1 cellular context compared by ENCODE assay signal in genomic region chr20:2692036-2692885, GRCh38.
TF ChIP-seq lines count a peak whose summit lies in the region.

Gene EBF4 (plus strand): TSS chr20:2692780. CDS start chr20:2693646, 866 bp downstream.

TF ChIP-seq in HepG2, 621 proteins besides CTCF, POLR2A, EP300 and RAD21 (continued from another document and continues in another):
- TF ChIP-seq ZNF782 (CRISPR knock-in tag; IDR thresholded peaks at IDR 0.05; ENCODE audit: borderline replicate concordance) (peak; percentile 50; the same call in 1 of the 2 replicates), TMF1 (CRISPR knock-in tag; IDR thresholded peaks at IDR 0.05; ENCODE audit: low read depth) (peak; percentile 62; the same call in 1 of the 2 replicates), TEAD3 (CRISPR knock-in tag; optimal IDR thresholded peaks at IDR 0.05; ENCODE audit: borderline replicate concordance) (peak; percentile 60), BCL6 (CRISPR knock-in tag; IDR thresholded peaks at IDR 0.05) (no peak), NFYC (CRISPR knock-in tag; IDR thresholded peaks at IDR 0.05) (no peak), ZNF468 (CRISPR knock-in tag; IDR thresholded peaks at IDR 0.05) (peak; percentile 92), SAP130 (CRISPR knock-in tag; IDR thresholded peaks at IDR 0.05; ENCODE audit: low read depth) (no peak), NCOA5 (CRISPR knock-in tag; IDR thresholded peaks at IDR 0.05) (no peak), NONO (IDR thresholded peaks at IDR 0.05) (no peak), NONO (CRISPR knock-in tag; conservative IDR thresholded peaks at IDR 0.05) (no peak), RBM22 (optimal IDR thresholded peaks at IDR 0.05; ENCODE audit: low read length) (no peak), ZNF7 (CRISPR knock-in tag; IDR thresholded peaks at IDR 0.05) (no peak), E2F1 (CRISPR knock-in tag; IDR thresholded peaks at IDR 0.05) (0 out of 2 replicates have a peak, but pooled peaks have one; percentile 37), FOXP1 (IDR thresholded peaks at IDR 0.05) (no peak), FOXP1 (CRISPR knock-in tag; IDR thresholded peaks at IDR 0.05) (no peak), ZFP41 (CRISPR knock-in tag; IDR thresholded peaks at IDR 0.05; ENCODE audit: borderline replicate concordance) (no peak), ZFY (CRISPR knock-in tag; IDR thresholded peaks at IDR 0.05) (peak; percentile 74), IKZF5 (CRISPR knock-in tag; IDR thresholded peaks at IDR 0.05) (peak; percentile 49; the same call in 1 of the 2 replicates), ATF7-NPFF (CRISPR knock-in tag; IDR thresholded peaks at IDR 0.05; ENCODE audit: low read depth) (peak; percentile 87; the same call in 1 of the 2 replicates), ZNF703 (CRISPR knock-in tag; IDR thresholded peaks at IDR 0.05; ENCODE audit: borderline replicate concordance) (0 out of 2 replicates have a peak, but pooled peaks have one; percentile 76), JDP2 (CRISPR knock-in tag; IDR thresholded peaks at IDR 0.05; ENCODE audit: borderline replicate concordance) (peak; percentile 33; the same call in 1 of the 2 replicates), ZNF607 (CRISPR knock-in tag; IDR thresholded peaks at IDR 0.05; ENCODE audit: borderline replicate concordance) (peak; percentile 53; the same call in 1 of the 2 replicates), ZNF552 (CRISPR knock-in tag; IDR thresholded peaks at IDR 0.05; ENCODE audit: borderline replicate concordance) (peak; percentile 74; the same call in 1 of the 2 replicates), FOXO1 (CRISPR knock-in tag; IDR thresholded peaks at IDR 0.05) (0 out of 2 replicates have a peak, but pooled peaks have one; percentile 45), HHEX (CRISPR knock-in tag; IDR thresholded peaks at IDR 0.05) (no peak), BHLHE40 (IDR thresholded peaks at IDR 0.05; ENCODE audit: low read length) (no peak), ZSCAN20 (CRISPR knock-in tag; IDR thresholded peaks at IDR 0.05; ENCODE audit: borderline replicate concordance) (peak; percentile 77; the same call in 1 of the 2 replicates), ZBTB14 (CRISPR knock-in tag; IDR thresholded peaks at IDR 0.05) (peak; percentile 48; the same call in 1 of the 2 replicates), UBTF (CRISPR knock-in tag; IDR thresholded peaks at IDR 0.05) (peak; percentile 61), RXRA (CRISPR knock-in tag; IDR thresholded peaks at IDR 0.05) (peak; percentile 93), BORCS8-MEF2B (CRISPR knock-in tag; IDR thresholded peaks at IDR 0.05) (peak; percentile 94), ZBTB49 (CRISPR knock-in tag; IDR thresholded peaks at IDR 0.05; ENCODE audit: borderline replicate concordance) (no peak), MTF2 (CRISPR knock-in tag; IDR thresholded peaks at IDR 0.05; ENCODE audit: borderline replicate concordance) (no peak), ZNF296 (CRISPR knock-in tag; conservative IDR thresholded peaks at IDR 0.05) (no peak), ZBTB21 (CRISPR knock-in tag; IDR thresholded peaks at IDR 0.05) (peak; percentile 36; the same call in 1 of the 2 replicates), CREB3 (CRISPR knock-in tag; IDR thresholded peaks at IDR 0.05) (0 out of 2 replicates have a peak, but pooled peaks have one; percentile 66), USF2 (IDR thresholded peaks at IDR 0.05; ENCODE audit: low read depth, low read length) (no peak), USF2 (CRISPR knock-in tag; IDR thresholded peaks at IDR 0.05; ENCODE audit: borderline replicate concordance) (no peak), ZNF549 (CRISPR knock-in tag; IDR thresholded peaks at IDR 0.05) (no peak), ZNF503 (CRISPR knock-in tag; IDR thresholded peaks at IDR 0.05) (no peak), MAFK (conservative IDR thresholded peaks at IDR 0.05 in 1 of 2, IDR thresholded peaks at IDR 0.05 in 1 of 2; ENCODE audit: low read length in 2 of 2) (no peak), BCL3 (CRISPR knock-in tag; IDR thresholded peaks at IDR 0.05) (no peak; the same call in 1 of the 2 replicates), ZNF264 (CRISPR knock-in tag; IDR thresholded peaks at IDR 0.05) (0 out of 2 replicates have a peak, but pooled peaks have one; percentile 53), FUBP1 (CRISPR knock-in tag; IDR thresholded peaks at IDR 0.05; ENCODE audit: borderline replicate concordance) (no peak), MTA1 (CRISPR knock-in tag; IDR thresholded peaks at IDR 0.05; ENCODE audit: borderline replicate concordance) (peak; percentile 75; the same call in 1 of the 2 replicates), THAP11 (CRISPR knock-in tag; IDR thresholded peaks at IDR 0.05) (peak; percentile 46), PBX3 (CRISPR knock-in tag; IDR thresholded peaks at IDR 0.05; ENCODE audit: borderline replicate concordance) (0 out of 2 replicates have a peak, but pooled peaks have one; percentile 25)
